ENCODE assay signal across 11 cellular contexts in the genomic region with DNA sequence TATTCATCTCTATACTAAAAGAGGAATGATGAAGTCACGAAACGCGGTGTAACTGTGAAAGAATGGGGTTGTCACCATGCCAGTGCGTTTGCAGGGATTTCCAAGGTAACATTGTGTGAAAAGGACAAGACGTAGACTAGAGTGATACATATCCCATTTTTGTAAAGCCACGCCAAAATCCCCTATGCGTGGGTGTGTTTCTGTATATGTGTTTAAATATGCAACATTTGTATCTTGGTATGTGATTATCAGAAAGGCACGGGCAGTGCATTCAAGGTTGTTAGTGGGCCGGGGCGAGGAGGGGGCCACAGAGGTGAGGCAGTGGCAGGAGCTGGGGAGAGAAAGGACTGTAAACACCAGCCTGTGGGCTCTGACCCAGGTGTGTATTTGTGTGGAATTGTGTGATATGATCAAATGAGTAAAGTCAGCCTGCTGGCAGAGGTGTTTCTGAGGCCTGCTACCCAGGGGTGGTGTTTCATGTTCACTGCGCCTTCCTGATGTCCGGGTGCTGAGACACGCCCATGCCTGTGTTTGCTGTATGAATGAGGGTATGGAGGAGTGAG.
DNase-seq lines count a peak whose midpoint lies in the region; ATAC-seq and TF ChIP-seq lines count a peak whose summit lies in the region.
"Had no signal": no experiment of that assay in that cellular context is flagged by ENCODE, and none has a peak within 500 bp of the region (broad histone marks: within the 10 kb centered on the region; RNA-seq: fewer than 3 reads in every experiment).

No MANE protein-coding gene starts in this region.

- no peak overlapping the region for H2BK15ac ChIP-seq in mesenchymal stem cell (ENCODE audit: low read depth, poor library complexity, severe bottlenecking)

- H2BK12ac ChIP-seq in mesenchymal stem cell (ENCODE audit: low read length in 2 of 2), result no peak overlapping the region

- H2AK5ac ChIP-seq in mesenchymal stem cell (ENCODE audit: low read length, severe bottlenecking), result no peak overlapping the region

- H3K4me3 ChIP-seq in mesenchymal stem cell (ENCODE audit: insufficient read depth in 1 of 2, low read depth in 1 of 2, low read length in 2 of 2) (no peak overlapping the region), brain microvascular endothelial cell (ENCODE audit: low read depth, low read length) (no peak overlapping the region)

- no peak overlapping the region for H3K9ac ChIP-seq in mesenchymal stem cell (ENCODE audit: low read length)

- no peak overlapping the region for H3K18ac ChIP-seq in mesenchymal stem cell (ENCODE audit: low read depth in 1 of 2, low read length in 2 of 2)

- TF ChIP-seq CTCF in brain microvascular endothelial cell (IDR thresholded peaks at IDR 0.05; ENCODE audit: low read depth, low read length, missing control alignments), result no peak

- peak; percentile 23 for ATAC-seq in HG02798 (IDR thresholded peaks at IDR 0.05; ENCODE audit: poor library complexity, unreplicated experiment)

- H4K8ac ChIP-seq in mesenchymal stem cell (ENCODE audit: low read length), result peak overlapping the region; percentile 51

- DNase-seq in stimulated activated CD4-positive, alpha-beta T cell treated with anti-CD3 and anti-CD28 coated beads, Interleukin-1b, Interleukin-23, amount 100 ng/mL, for 48 hours, result peak; percentile 55
- DNase-seq in stimulated activated CD4-positive, alpha-beta T cell treated with anti-CD3 and anti-CD28 coated beads, Interleukin-12 subunit alpha, Interleukin-12 subunit beta, amount 100 ng/mL, for 4 hours, result no peak
- DNase-seq in mesenchymal stem cell (no peak), cerebellar cortex (ENCODE audit: low spot score) (no peak), SW 1271 (lab: John Stamatoyannopoulos, UW) (no peak), brain microvascular endothelial cell (no peak), ecto neural progenitor cell (ENCODE audit: low spot score) (no peak)
- DNase-seq: NCI-H524 treated with DMSO at 0.1 percent for 48 hours, retina, SHP77 treated with DMSO at 0.1 percent for 48 hours had no signal

- no peak overlapping the region for H3K4me2 ChIP-seq in mesenchymal stem cell (ENCODE audit: low read length, poor library complexity, severe bottlenecking)

- H3K9me3 ChIP-seq in mesenchymal stem cell (ENCODE audit: control insufficient read depth, low read length), result no peaks in the 10 kb centered on the region

- peaks cover 0 to 5% of the 10 kb centered on the region in 2 experiments for H3K27me3 ChIP-seq in mesenchymal stem cell (ENCODE audit: control insufficient read depth in 1 of 2, insufficient read depth in 1 of 2, low read length in 2 of 2)
- H3K27me3 ChIP-seq in brain microvascular endothelial cell (replicated peaks), result no peaks in the 10 kb centered on the region

- H3K23ac ChIP-seq in mesenchymal stem cell (ENCODE audit: low read length in 2 of 2), result no peak overlapping the region

- no peak overlapping the region for H3K4ac ChIP-seq in mesenchymal stem cell (ENCODE audit: low read depth in 1 of 2, low read length in 2 of 2)

- H3K36me3 ChIP-seq in mesenchymal stem cell (ENCODE audit: control insufficient read depth in 1 of 2, insufficient read depth in 2 of 2, low read depth in 1 of 2, low read length in 2 of 2), result no peaks in the 10 kb centered on the region
- H3K36me3 ChIP-seq in brain microvascular endothelial cell (replicated peaks), result no peaks in the 10 kb centered on the region

- in situ Hi-C loops in brain microvascular endothelial cell (cut with HindIII; ENCODE audit: low pct_ligation_motif_present, low sequenced_read_pairs), result no loop called here

- H2BK5ac ChIP-seq in mesenchymal stem cell (ENCODE audit: low read depth, low read length, poor library complexity, severe bottlenecking), result no peak overlapping the region

- H2BK120ac ChIP-seq in mesenchymal stem cell (ENCODE audit: low read depth, low read length), result no peak overlapping the region

- H2AFZ ChIP-seq in mesenchymal stem cell (ENCODE audit: low read depth, low read length), result no peak overlapping the region

- H3K14ac ChIP-seq in mesenchymal stem cell (ENCODE audit: low read length in 2 of 2), result no peak overlapping the region

- H4K91ac ChIP-seq in mesenchymal stem cell (ENCODE audit: low read length), result no peak overlapping the region

- H3K27ac ChIP-seq in mesenchymal stem cell (ENCODE audit: low read length, poor library complexity, severe bottlenecking), result no peak overlapping the region
- no peak overlapping the region for H3K27ac ChIP-seq in brain microvascular endothelial cell

- 90% methylated on average over 12 of the region's 13 CpGs for WGBS in mesenchymal stem cell

- H3K4me1 ChIP-seq in mesenchymal stem cell (ENCODE audit: control insufficient read depth, insufficient read depth, low read depth, low read length), result peaks cover 6% of the 10 kb centered on the region

- no peaks in the 10 kb centered on the region for H3K79me1 ChIP-seq in mesenchymal stem cell (replicated peaks; ENCODE audit: low read length, poor library complexity, severe bottlenecking)
